9 cellular contexts compared by ENCODE assay signal in genomic region chr13:61954092-61954491, GRCh38.
DNase-seq lines count a peak whose midpoint lies in the region; ATAC-seq and TF ChIP-seq lines count a peak whose summit lies in the region.
"Had no signal": no experiment of that assay in that cellular context is flagged by ENCODE, and none has a peak within 500 bp of the region (broad histone marks: within the 10 kb centered on the region; RNA-seq: fewer than 3 reads in every experiment).

No MANE protein-coding gene starts in this region.

- H3K4me3 Mint-ChIP-seq in activated CD4-positive, alpha-beta T cell treated with anti-CD3 and anti-CD28 coated beads, Interleukin-2, amount 10 ng/mL, durations not matched to agents 24 days and 14 days = no peak overlapping the region
- H3K4me3 Mint-ChIP-seq in naive thymus-derived CD8-positive, alpha-beta T cell = no peak overlapping the region

- no peaks in the 10 kb centered on the region for H3K4me1 ChIP-seq in adipocyte (ENCODE audit: control insufficient read depth, insufficient read depth, low read length)

- intact Hi-C loops in activated CD4-positive, alpha-beta T cell treated with anti-CD3 and anti-CD28 coated beads, Interleukin-2, amount 10 ng/mL, durations not matched to agents 24 days and 14 days (cut with micrococcal nuclease) = no loop called here

- ATAC-seq in naive thymus-derived CD8-positive, alpha-beta T cell = no peak
- ATAC-seq in stimulated activated naive CD8-positive, alpha-beta T cell treated with anti-CD3 and anti-CD28 coated beads, Interleukin-15, Interleukin-2, amounts not matched to agents 100 U/mL and 50 U/mL, for 24 hours = no peak
- no peak for ATAC-seq in GM18858 (IDR thresholded peaks at IDR 0.05; ENCODE audit: unreplicated experiment)

- no peaks in the 10 kb centered on the region for H3K4me1 Mint-ChIP-seq in activated CD4-positive, alpha-beta T cell treated with anti-CD3 and anti-CD28 coated beads, Interleukin-2, amount 10 ng/mL, durations not matched to agents 24 days and 14 days
- no peaks in the 10 kb centered on the region for H3K4me1 Mint-ChIP-seq in naive thymus-derived CD8-positive, alpha-beta T cell

- no peaks in the 10 kb centered on the region for H3K27me3 ChIP-seq in adipocyte (replicated peaks; ENCODE audit: control insufficient read depth, insufficient read depth, low read length)

- peak; percentile 10 for TF ChIP-seq CTCF in GM10248 (IDR thresholded peaks at IDR 0.05; ENCODE audit: control extremely low read depth, extremely low read depth, low read depth, missing control alignments)

- no peaks in the 10 kb centered on the region for H3K27me3 Mint-ChIP-seq in activated CD4-positive, alpha-beta T cell treated with anti-CD3 and anti-CD28 coated beads, Interleukin-2, amount 10 ng/mL, durations not matched to agents 24 days and 14 days
- H3K27me3 Mint-ChIP-seq in naive thymus-derived CD8-positive, alpha-beta T cell = no peaks in the 10 kb centered on the region

- CTCF ChIA-PET in GM10248 (lab: Yijun Ruan, JAX) = interaction anchor here (1.0 to 1.8 kb wide), 3 partner anchors 9 to 1506 kb away, joined by 4 to 5 read pairs (median 4); no protein-coding TSS in a partner anchor

- no peaks in the 10 kb centered on the region for H3K36me3 Mint-ChIP-seq in activated CD4-positive, alpha-beta T cell treated with anti-CD3 and anti-CD28 coated beads, Interleukin-2, amount 10 ng/mL, durations not matched to agents 24 days and 14 days (ENCODE audit: low read depth)
- H3K36me3 Mint-ChIP-seq in naive thymus-derived CD8-positive, alpha-beta T cell = no peaks in the 10 kb centered on the region

- DNase-seq in GM10248 (ENCODE audit: extremely low spot score) = no peak
- DNase-seq in NCI-H1930 (lab: John Stamatoyannopoulos, UW) = peak; percentile 13 to 20
- DNase-seq in adipocyte (ENCODE audit: low read depth) = peak; percentile 35
- DNase-seq in medulla oblongata (ENCODE audit: extremely low spot score) = peak; percentile 71
- no peak for DNase-seq in activated CD4-positive, alpha-beta T cell treated with anti-CD3 and anti-CD28 coated beads, Interleukin-2, amount 10 ng/mL, durations not matched to agents 24 days and 14 days
- no peak for DNase-seq in naive thymus-derived CD8-positive, alpha-beta T cell
- DNase-seq in stimulated activated naive CD8-positive, alpha-beta T cell treated with anti-CD3 and anti-CD28 coated beads, Interleukin-15, Interleukin-2, amounts not matched to agents 100 U/mL and 50 U/mL, for 24 hours = no peak
- DNase-seq: stimulated activated CD4-positive, alpha-beta T cell treated with anti-CD3 and anti-CD28 coated beads, Interleukin-4, amount 100 ng/mL, for 24 hours had no signal

- POLR2A ChIA-PET in GM10248 (lab: Yijun Ruan, JAX) = no interaction called here
- POLR2A ChIA-PET in naive thymus-derived CD8-positive, alpha-beta T cell (lab: Charles Lee) = no interaction called here

- no peak overlapping the region for H3K27ac Mint-ChIP-seq in activated CD4-positive, alpha-beta T cell treated with anti-CD3 and anti-CD28 coated beads, Interleukin-2, amount 10 ng/mL, durations not matched to agents 24 days and 14 days
- H3K27ac Mint-ChIP-seq in naive thymus-derived CD8-positive, alpha-beta T cell = no peak overlapping the region

- H3K9me3 Mint-ChIP-seq in activated CD4-positive, alpha-beta T cell treated with anti-CD3 and anti-CD28 coated beads, Interleukin-2, amount 10 ng/mL, durations not matched to agents 24 days and 14 days = no peaks in the 10 kb centered on the region
- peaks cover 0 to 6% (median 0%) of the 10 kb centered on the region in 9 donors for H3K9me3 Mint-ChIP-seq in naive thymus-derived CD8-positive, alpha-beta T cell

- H3K9ac ChIP-seq in adipocyte (ENCODE audit: low read length) = no peak overlapping the region

- H3K4me3 ChIP-seq in adipocyte (ENCODE audit: low read length) = no peak overlapping the region

- no peaks in the 10 kb centered on the region for H3K9me3 ChIP-seq in adipocyte (ENCODE audit: control insufficient read depth, low read length)

- H3K36me3 ChIP-seq in adipocyte (ENCODE audit: control insufficient read depth, insufficient read depth, low read length, severe bottlenecking) = no peaks in the 10 kb centered on the region

Comparison
In these comparisons a context has a peak if more than half of its experiments do, and no peak if none do; other contexts are left out.
1. DNase-seq: peak in NCI-H1930 (2 of 2), adipocyte (single experiment) and medulla oblongata (single experiment); none in GM10248 (single experiment), activated CD4-positive, alpha-beta T cell treated with anti-CD3 and anti-CD28 coated beads, Interleukin-2, amount 10 ng/mL, durations not matched to agents 24 days and 14 days (single experiment), naive thymus-derived CD8-positive, alpha-beta T cell (0 of 10) and stimulated activated naive CD8-positive, alpha-beta T cell treated with anti-CD3 and anti-CD28 coated beads, Interleukin-15, Interleukin-2, amounts not matched to agents 100 U/mL and 50 U/mL, for 24 hours (single experiment).